8 cellular contexts compared by ENCODE assay signal in the genomic region with DNA sequence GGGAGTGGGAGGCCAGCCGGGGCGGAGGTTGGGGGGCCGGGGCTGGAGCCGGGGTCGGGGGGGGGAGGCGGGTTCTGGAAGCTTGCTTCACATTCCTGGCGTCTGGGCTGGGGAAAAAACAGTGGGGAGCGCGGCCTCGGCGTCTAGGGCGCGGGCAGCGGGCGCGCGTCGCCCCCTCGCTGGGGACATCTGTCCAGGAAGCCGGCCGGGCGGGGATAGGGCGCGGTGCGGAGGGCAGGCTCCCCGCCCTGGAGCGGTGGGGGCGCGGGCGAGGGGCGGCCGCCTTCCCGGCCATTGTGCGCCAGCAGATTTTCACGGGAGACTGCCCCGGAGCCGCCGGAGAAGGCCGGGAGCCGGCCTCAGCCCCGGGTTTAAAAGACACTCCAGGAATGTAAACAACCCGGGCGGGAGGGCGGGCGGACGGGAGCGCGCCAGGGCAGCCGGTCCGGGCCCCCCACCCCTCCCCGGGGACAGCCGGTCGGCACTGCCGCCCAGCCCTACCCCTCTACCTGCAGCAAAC. TPM values are rescaled to one million over a fixed set of nuclear protein-coding genes. Genes with fewer than 3 reads are reported as not detected.
DNase-seq lines count a peak whose midpoint lies in the region; ATAC-seq and TF ChIP-seq lines count a peak whose summit lies in the region.

No MANE protein-coding gene starts in this region.

- ATAC-seq in SK-N-SH treated with all-trans-retinoic acid at 6 μM for 48 hours (peak; percentile 6), naive B cell (ENCODE audit: low read depth in 2 of 2) (no peak)

- intact Hi-C loops in esophagus squamous epithelium (cut with DNase I), result no loop called here

- H3K9me3 Mint-ChIP-seq in naive B cell, result no peaks in the 10 kb centered on the region

- H3K4me1 ChIP-seq in esophagus squamous epithelium, result peaks cover 47 to 67% (median 51%) of the 10 kb centered on the region in 3 donors

- H3K9me3 ChIP-seq in esophagus squamous epithelium, result no peaks in the 10 kb centered on the region

- H3K27ac ChIP-seq in esophagus squamous epithelium, result peak overlapping the region; percentile 97 to 100 (median 98)

- peak overlapping the region; percentile 87 to 96 (median 94) for H3K4me3 Mint-ChIP-seq in naive B cell

- WGBS in esophagus squamous epithelium, 2 donors, result 0% methylated on average over 2 of the region's 54 CpGs; no CpG with 5 or more reads in 1 of the 2 donors

- no peak for TF ChIP-seq POLR2A in esophagus squamous epithelium (IDR thresholded peaks at IDR 0.05)

- peak overlapping the region; percentile 73 for H3K4me3 ChIP-seq in GM12865 (ENCODE audit: low read depth, low read length)
- H3K4me3 ChIP-seq in esophagus squamous epithelium, result peak overlapping the region; percentile 84 to 96 (median 86)

- TF ChIP-seq CTCF in GM12865 (IDR thresholded peaks at IDR 0.05; ENCODE audit: insufficient read depth, low read depth, low read length, missing control alignments) (no peak), esophagus squamous epithelium (IDR thresholded peaks at IDR 0.05) (no peak)

- H3K4me1 Mint-ChIP-seq in naive B cell, result peaks cover 24 to 37% (median 30%) of the 10 kb centered on the region in 3 donors

- H3K36me3 ChIP-seq in esophagus squamous epithelium, result no peaks in the 10 kb centered on the region

- H3K27me3 Mint-ChIP-seq in naive B cell, result peaks cover 13 to 44% (median 33%) of the 10 kb centered on the region in 3 donors

- H3K27me3 ChIP-seq in esophagus squamous epithelium, result no peaks in the 10 kb centered on the region

- H3K27ac Mint-ChIP-seq in naive B cell, result peak overlapping the region in 5 of 6 donors; percentile 59 to 80 (median 71)

- no peaks in the 10 kb centered on the region for H3K36me3 Mint-ChIP-seq in naive B cell

- DNase-seq in GM12865 (ENCODE audit: low read depth), result no peak
- DNase-seq in esophagus squamous epithelium (lab: John Stamatoyannopoulos, UW), result no peak
- no peak for DNase-seq in naive B cell
- no peak for DNase-seq in SIG-M5 (lab: John Stamatoyannopoulos, UW)
- DNase-seq in middle frontal gyrus (ENCODE audit: extremely low spot score, low spot score), result no peak
- DNase-seq in NCI-H510A (lab: John Stamatoyannopoulos, UW), result no peak
- DNase-seq in activated gamma-delta T cell (lab: John Stamatoyannopoulos, UW), result no peak

TF ChIP-seq in SK-N-SH treated with all-trans-retinoic acid at 6 μM for 48 hours, 23 proteins besides CTCF, POLR2A, EP300 and RAD21:
- no peak for TF ChIP-seq ESRRG (CRISPR knock-in tag; IDR thresholded peaks at IDR 0.05)
- TF ChIP-seq RARB (CRISPR knock-in tag; IDR thresholded peaks at IDR 0.05), result no peak
- TF ChIP-seq, protein P1, sequence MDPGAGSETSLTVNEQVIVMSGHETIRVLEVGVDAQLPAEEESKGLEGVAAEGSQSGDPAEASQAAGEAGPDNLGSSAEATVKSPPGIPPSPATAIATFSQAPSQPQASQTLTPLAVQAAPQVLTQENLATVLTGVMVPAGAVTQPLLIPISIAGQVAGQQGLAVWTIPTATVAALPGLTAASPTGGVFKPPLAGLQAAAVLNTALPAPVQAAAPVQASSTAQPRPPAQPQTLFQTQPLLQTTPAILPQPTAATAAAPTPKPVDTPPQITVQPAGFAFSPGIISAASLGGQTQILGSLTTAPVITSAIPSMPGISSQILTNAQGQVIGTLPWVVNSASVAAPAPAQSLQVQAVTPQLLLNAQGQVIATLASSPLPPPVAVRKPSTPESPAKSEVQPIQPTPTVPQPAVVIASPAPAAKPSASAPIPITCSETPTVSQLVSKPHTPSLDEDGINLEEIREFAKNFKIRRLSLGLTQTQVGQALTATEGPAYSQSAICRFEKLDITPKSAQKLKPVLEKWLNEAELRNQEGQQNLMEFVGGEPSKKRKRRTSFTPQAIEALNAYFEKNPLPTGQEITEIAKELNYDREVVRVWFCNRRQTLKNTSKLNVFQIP (CRISPR knock-in tag; IDR thresholded peaks at IDR 0.05; ENCODE audit: borderline replicate concordance, low read depth), result no peak
- TF ChIP-seq ZFP30 (CRISPR knock-in tag; IDR thresholded peaks at IDR 0.05), result no peak
- TF ChIP-seq ARNTL (CRISPR knock-in tag; IDR thresholded peaks at IDR 0.05; ENCODE audit: borderline replicate concordance, low read depth), result no peak
- TF ChIP-seq PPARA (CRISPR knock-in tag; IDR thresholded peaks at IDR 0.05; ENCODE audit: borderline replicate concordance), result no peak
- TF ChIP-seq, protein P2, sequence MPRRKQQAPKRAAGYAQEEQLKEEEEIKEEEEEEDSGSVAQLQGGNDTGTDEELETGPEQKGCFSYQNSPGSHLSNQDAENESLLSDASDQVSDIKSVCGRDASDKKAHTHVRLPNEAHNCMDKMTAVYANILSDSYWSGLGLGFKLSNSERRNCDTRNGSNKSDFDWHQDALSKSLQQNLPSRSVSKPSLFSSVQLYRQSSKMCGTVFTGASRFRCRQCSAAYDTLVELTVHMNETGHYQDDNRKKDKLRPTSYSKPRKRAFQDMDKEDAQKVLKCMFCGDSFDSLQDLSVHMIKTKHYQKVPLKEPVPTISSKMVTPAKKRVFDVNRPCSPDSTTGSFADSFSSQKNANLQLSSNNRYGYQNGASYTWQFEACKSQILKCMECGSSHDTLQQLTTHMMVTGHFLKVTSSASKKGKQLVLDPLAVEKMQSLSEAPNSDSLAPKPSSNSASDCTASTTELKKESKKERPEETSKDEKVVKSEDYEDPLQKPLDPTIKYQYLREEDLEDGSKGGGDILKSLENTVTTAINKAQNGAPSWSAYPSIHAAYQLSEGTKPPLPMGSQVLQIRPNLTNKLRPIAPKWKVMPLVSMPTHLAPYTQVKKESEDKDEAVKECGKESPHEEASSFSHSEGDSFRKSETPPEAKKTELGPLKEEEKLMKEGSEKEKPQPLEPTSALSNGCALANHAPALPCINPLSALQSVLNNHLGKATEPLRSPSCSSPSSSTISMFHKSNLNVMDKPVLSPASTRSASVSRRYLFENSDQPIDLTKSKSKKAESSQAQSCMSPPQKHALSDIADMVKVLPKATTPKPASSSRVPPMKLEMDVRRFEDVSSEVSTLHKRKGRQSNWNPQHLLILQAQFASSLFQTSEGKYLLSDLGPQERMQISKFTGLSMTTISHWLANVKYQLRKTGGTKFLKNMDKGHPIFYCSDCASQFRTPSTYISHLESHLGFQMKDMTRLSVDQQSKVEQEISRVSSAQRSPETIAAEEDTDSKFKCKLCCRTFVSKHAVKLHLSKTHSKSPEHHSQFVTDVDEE (CRISPR knock-in tag; IDR thresholded peaks at IDR 0.05), result no peak
- TF ChIP-seq, protein P3, sequence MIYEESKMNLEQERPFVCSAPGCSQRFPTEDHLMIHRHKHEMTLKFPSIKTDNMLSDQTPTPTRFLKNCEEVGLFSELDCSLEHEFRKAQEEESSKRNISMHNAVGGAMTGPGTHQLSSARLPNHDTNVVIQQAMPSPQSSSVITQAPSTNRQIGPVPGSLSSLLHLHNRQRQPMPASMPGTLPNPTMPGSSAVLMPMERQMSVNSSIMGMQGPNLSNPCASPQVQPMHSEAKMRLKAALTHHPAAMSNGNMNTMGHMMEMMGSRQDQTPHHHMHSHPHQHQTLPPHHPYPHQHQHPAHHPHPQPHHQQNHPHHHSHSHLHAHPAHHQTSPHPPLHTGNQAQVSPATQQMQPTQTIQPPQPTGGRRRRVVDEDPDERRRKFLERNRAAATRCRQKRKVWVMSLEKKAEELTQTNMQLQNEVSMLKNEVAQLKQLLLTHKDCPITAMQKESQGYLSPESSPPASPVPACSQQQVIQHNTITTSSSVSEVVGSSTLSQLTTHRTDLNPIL (CRISPR knock-in tag; IDR thresholded peaks at IDR 0.05; ENCODE audit: low read depth), result no peak
- TF ChIP-seq, protein P4, sequence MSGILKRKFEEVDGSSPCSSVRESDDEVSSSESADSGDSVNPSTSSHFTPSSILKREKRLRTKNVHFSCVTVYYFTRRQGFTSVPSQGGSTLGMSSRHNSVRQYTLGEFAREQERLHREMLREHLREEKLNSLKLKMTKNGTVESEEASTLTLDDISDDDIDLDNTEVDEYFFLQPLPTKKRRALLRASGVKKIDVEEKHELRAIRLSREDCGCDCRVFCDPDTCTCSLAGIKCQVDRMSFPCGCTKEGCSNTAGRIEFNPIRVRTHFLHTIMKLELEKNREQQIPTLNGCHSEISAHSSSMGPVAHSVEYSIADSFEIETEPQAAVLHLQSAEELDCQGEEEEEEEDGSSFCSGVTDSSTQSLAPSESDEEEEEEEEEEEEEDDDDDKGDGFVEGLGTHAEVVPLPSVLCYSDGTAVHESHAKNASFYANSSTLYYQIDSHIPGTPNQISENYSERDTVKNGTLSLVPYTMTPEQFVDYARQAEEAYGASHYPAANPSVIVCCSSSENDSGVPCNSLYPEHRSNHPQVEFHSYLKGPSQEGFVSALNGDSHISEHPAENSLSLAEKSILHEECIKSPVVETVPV (CRISPR knock-in tag; IDR thresholded peaks at IDR 0.05), result no peak
- no peak for TF ChIP-seq ZNF8 (CRISPR knock-in tag; IDR thresholded peaks at IDR 0.05)
- no peak for TF ChIP-seq ZNF70 (CRISPR knock-in tag; IDR thresholded peaks at IDR 0.05)
- no peak for TF ChIP-seq SNAI2 (CRISPR knock-in tag; IDR thresholded peaks at IDR 0.05)

RNA-seq across cellular contexts. Expression of a gene that starts 1.4 kb away (rescaled TPM):
- total RNA-seq in esophagus squamous epithelium, result 10 to 100 TPM; 28.2 to 79.5 (median 40.4) TPM
- polyA plus RNA-seq in naive B cell (ENCODE audit: low read depth in 6 of 6), result 1 to 10 TPM in 3 of 6 donors, under 1 TPM in 3; 0.11 to 2.9 (median 1.5) TPM
